In genomic region chr22:36568846-36569245, GRCh38 we compare ENCODE assay signal across 32 cellular contexts.
"Had no signal": no experiment of that assay in that cellular context is flagged by ENCODE, and none has a peak within 500 bp of the region (broad histone marks: within the 10 kb centered on the region; RNA-seq: fewer than 3 reads in every experiment).

No MANE protein-coding gene starts in this region.

- H3K4me3 ChIP-seq: adrenal gland, ascending aorta, body of pancreas, breast epithelium, cardiac muscle cell had no signal

- ATAC-seq: activated naive CD4-positive, alpha-beta T cell treated with anti-CD3 and anti-CD28 coated beads, Interleukin-2, amount 50 U/mL, for 72 hours; activated naive CD8-positive, alpha-beta T cell treated with anti-CD3 and anti-CD28 coated beads, Interleukin-2, amount 50 U/mL, for 24 hours; activated T-cell treated with anti-CD3 and anti-CD28 coated beads, Interleukin-2, amount 50 U/mL, for 4 hours; activated T-cell treated with anti-CD3 and anti-CD28 coated beads, Interleukin-2, amount 50 U/mL, for 72 hours; activated T-helper 17 cell treated with anti-CD3 and anti-CD28 coated beads, Interleukin-2, amount 50 U/mL, for 72 hours; body of pancreas had no signal

- H3K27ac ChIP-seq: adrenal gland, ascending aorta, body of pancreas, brain microvascular endothelial cell, breast epithelium, cardiac muscle cell had no signal

- H3K4me1 ChIP-seq: adrenal gland, ascending aorta, breast epithelium had no signal

- H3K36me3 ChIP-seq: adrenal gland, ascending aorta, brain microvascular endothelial cell, breast epithelium, cardiac muscle cell had no signal

- DNase-seq: activated effector memory CD4-positive, alpha-beta T cell treated with anti-CD3 and anti-CD28 coated beads, Interleukin-2, amount 50 U/mL, for 16 hours; activated effector memory CD4-positive, alpha-beta T cell treated with Interleukin-2 at 50 U/mL for 16 hours; activated gamma-delta T cell; activated gamma-delta T cell treated with Interleukin-2 at 50 U/mL for 16 hours; activated naive CD4-positive, alpha-beta T cell; activated naive CD4-positive, alpha-beta T cell treated with anti-CD3 and anti-CD28 coated beads for 36 hours; activated naive CD4-positive, alpha-beta T cell treated with anti-CD3 and anti-CD28 coated beads, Interleukin-2, amount 10 ng/mL, durations not matched to agents 7 days and 5 days; activated naive CD4-positive, alpha-beta T cell treated with anti-CD3 and anti-CD28 coated beads, Interleukin-2, amount 50 U/mL, for 16 hours; activated naive CD4-positive, alpha-beta T cell treated with Interleukin-2 at 50 U/mL for 16 hours; activated naive CD8-positive, alpha-beta T cell treated with anti-CD3 and anti-CD28 coated beads for 36 hours; activated naive CD8-positive, alpha-beta T cell treated with anti-CD3 and anti-CD28 coated beads, Interleukin-2, amount 10 ng/mL, durations not matched to agents 7 days and 5 days; activated naive CD8-positive, alpha-beta T cell treated with anti-CD3 and anti-CD28 coated beads, Interleukin-2, amount 50 U/mL, for 24 hours; activated T-cell treated with anti-CD3 and anti-CD28 coated beads, Interleukin-2, amount 50 U/mL, for 24 hours; activated T-cell treated with anti-CD3 and anti-CD28 coated beads, Interleukin-2, amount 50 U/mL, for 4 hours; activated T-cell treated with anti-CD3 and anti-CD28 coated beads, Interleukin-2, amount 50 U/mL, for 48 hours; activated T-cell treated with anti-CD3 and anti-CD28 coated beads, Interleukin-2, amount 50 U/mL, for 72 hours; adrenal gland; amniotic stem cell; amygdala; anterior cingulate cortex; aorta; body of pancreas; brain microvascular endothelial cell; central memory CD4-positive, alpha-beta T cell; cerebellar nuclear complex had no signal

- H3K9me3 ChIP-seq: adrenal gland, ascending aorta, body of pancreas, breast epithelium had no signal

- FAIRE-seq: astrocyte, bronchial epithelial cell had no signal

- H3K27me3 ChIP-seq: adrenal gland, body of pancreas, brain microvascular endothelial cell, cardiac muscle cell had no signal
